22 cellular contexts compared by ENCODE assay signal in the genomic region with DNA sequence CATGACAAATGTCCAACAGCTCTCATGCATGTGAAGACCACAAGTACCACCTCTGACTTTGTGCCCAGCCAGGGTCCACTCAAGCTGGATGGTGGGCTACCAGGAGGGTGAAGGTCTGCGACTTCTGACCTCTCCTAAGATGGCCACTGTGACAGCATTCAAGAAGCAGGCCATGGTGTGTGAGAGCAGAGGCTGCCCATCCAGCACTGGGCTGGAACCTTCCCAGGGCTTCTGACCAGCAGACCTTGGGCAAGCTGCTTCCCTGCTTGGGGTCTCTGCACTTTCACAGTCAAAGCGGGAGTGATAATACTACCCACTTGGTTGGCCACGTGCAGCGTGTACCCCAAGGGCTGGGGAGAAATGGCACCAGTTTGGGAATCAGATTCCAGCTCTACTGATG.
"Had no signal": no experiment of that assay in that cellular context is flagged by ENCODE, and none has a peak within 500 bp of the region (broad histone marks: within the 10 kb centered on the region; RNA-seq: fewer than 3 reads in every experiment).

No MANE protein-coding gene starts in this region.

- H3K9me3 ChIP-seq: SJCRH30 had no signal

- H3K27me3 Mint-ChIP-seq: IgD-negative memory B cell had no signal

- H3K4me2 ChIP-seq: KMS-11 had no signal

- H3K27ac ChIP-seq: KMS-11, SJCRH30 had no signal

- FAIRE-seq: K562, RCC 7860 had no signal

- H3K9ac ChIP-seq: KMS-11 had no signal

- H3K4me1 ChIP-seq: SJCRH30 had no signal

- ATAC-seq: K562, SK-N-SH treated with all-trans-retinoic acid at 6 μM for 48 hours had no signal

- H3K27me3 ChIP-seq: SJCRH30 had no signal

- H3K4me3 Mint-ChIP-seq: IgD-negative memory B cell had no signal

- H3K4me3 ChIP-seq: K562, SJCRH30 had no signal

- H3K27ac Mint-ChIP-seq: IgD-negative memory B cell had no signal

- DNase-seq: Kasumi-1, MM.1S, NCI-H1092 treated with DMSO at 0.1 percent for 48 hours, NCI-H1436, NCI-H187, NCI-H2029, NCI-H2081 treated with DMSO at 0.1 percent for 48 hours, NCI-H2171, NCI-H226, NCI-H446, NCI-H510A, NCI-H524 treated with DMSO at 0.1 percent for 48 hours, NCI-H69, NCI-H774, RPMI8226, SHP77 treated with DMSO at 0.1 percent for 48 hours had no signal

- H3K36me3 ChIP-seq: SJCRH30 had no signal

- H3K4me1 Mint-ChIP-seq: IgD-negative memory B cell had no signal
